Comparison of ENCODE assay signal across 25 cellular contexts in the genomic region with DNA sequence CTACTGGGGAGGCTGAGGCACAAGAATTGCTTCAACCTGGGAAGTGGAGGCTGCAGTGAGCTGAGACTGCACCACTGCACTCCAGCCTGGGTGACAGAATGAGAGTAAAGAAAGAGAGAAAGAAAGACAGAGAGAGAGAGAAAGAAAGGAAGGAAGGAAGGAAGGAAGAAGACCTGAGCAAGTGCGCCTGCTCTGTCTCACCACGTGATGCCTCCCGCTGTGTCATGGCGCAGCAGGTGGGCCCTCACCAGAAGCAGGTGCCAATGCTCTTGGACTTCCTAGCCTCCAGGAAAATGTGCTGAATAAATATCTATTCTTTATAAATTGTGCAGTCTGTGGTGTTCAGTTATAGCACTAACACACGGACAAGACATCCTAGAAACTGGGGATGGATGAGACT.
"Had no signal": no experiment of that assay in that cellular context is flagged by ENCODE, and none has a peak within 500 bp of the region (broad histone marks: within the 10 kb centered on the region; RNA-seq: fewer than 3 reads in every experiment).

No MANE protein-coding gene starts in this region.

- DNase-seq: activated CD4-positive, alpha-beta memory T cell treated with anti-CD3 and anti-CD28 coated beads for 36 hours; activated CD4-positive, alpha-beta T cell treated with anti-CD3 and anti-CD28 coated beads for 36 hours; activated CD4-positive, alpha-beta T cell treated with anti-CD3 and anti-CD28 coated beads, Interleukin-2, amount 10 ng/mL, durations not matched to agents 24 days and 14 days; activated CD4-positive, CD25-positive, alpha-beta regulatory T cell; activated CD4-positive, CD25-positive, alpha-beta regulatory T cell treated with anti-CD3 and anti-CD28 coated beads, Interleukin-2, amount 50 U/mL, for 72 hours; activated CD8-positive, alpha-beta memory T cell treated with anti-CD3 and anti-CD28 coated beads, Interleukin-2, amount 10 ng/mL, durations not matched to agents 7 days and 5 days; activated CD8-positive, alpha-beta memory T cell treated with anti-CD3 and anti-CD28 coated beads, Interleukin-2, amount 50 U/mL, for 4 hours; activated CD8-positive, alpha-beta T cell treated with anti-CD3 and anti-CD28 coated beads, Interleukin-2, amount 10 ng/mL, durations not matched to agents 7 days and 5 days; activated naive CD4-positive, alpha-beta T cell treated with anti-CD3 and anti-CD28 coated beads for 36 hours; activated naive CD8-positive, alpha-beta T cell treated with anti-CD3 and anti-CD28 coated beads for 36 hours; activated naive CD8-positive, alpha-beta T cell treated with anti-CD3 and anti-CD28 coated beads, Interleukin-2, amount 50 U/mL, for 24 hours; activated T-cell treated with anti-CD3 and anti-CD28 coated beads for 4 hours; activated T-cell treated with anti-CD3 and anti-CD28 coated beads, Interleukin-2, amount 50 U/mL, for 24 hours; activated T-cell treated with anti-CD3 and anti-CD28 coated beads, Interleukin-2, amount 50 U/mL, for 72 hours; adrenal gland; amygdala; aorta; body of pancreas; central memory CD4-positive, alpha-beta T cell; cerebellar nuclear complex; colonic mucosa; effector CD8-positive, alpha-beta T cell; esophagus squamous epithelium; foreskin melanocyte; T-helper 2 cell had no signal
